In the genomic region with DNA sequence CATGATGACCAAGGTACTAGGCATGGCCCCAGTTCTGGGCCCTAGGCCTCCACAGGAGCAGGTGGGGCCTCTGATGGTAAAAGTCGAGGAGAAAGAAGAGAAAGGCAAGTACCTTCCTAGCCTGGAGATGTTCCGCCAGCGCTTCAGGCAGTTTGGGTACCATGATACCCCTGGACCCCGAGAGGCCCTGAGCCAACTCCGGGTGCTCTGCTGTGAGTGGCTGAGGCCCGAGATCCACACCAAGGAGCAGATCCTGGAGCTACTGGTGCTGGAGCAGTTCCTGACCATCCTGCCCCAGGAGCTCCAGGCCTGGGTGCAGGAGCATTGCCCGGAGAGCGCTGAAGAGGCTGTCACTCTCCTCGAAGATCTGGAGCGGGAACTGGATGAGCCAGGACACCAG, we compare ENCODE assay signal across 18 cellular contexts. TPM values are rescaled to one million over a fixed set of nuclear protein-coding genes. Genes with fewer than 3 reads are reported as not detected.
DNase-seq lines count a peak whose midpoint lies in the region; ATAC-seq, FAIRE-seq and TF ChIP-seq lines count a peak whose summit lies in the region.
"Had no signal": no experiment of that assay in that cellular context is flagged by ENCODE, and none has a peak within 500 bp of the region (broad histone marks: within the 10 kb centered on the region; RNA-seq: fewer than 3 reads in every experiment).

No MANE protein-coding gene starts in this region.

- BruUV-seq in MCF 10A (replicated peaks; lab: Mats Ljungman, UMichigan), result TSS peak; percentile 7

- no peak for TF ChIP-seq POLR2A in breast epithelium (IDR thresholded peaks at IDR 0.05)
- TF ChIP-seq POLR2A in spleen (IDR thresholded peaks at IDR 0.05), result no peak

- intact Hi-C loops in MCF 10A (cut with micrococcal nuclease) (loop anchor here (10.0 kb wide), 1 partner anchor 142 kb away; the partner anchor contains the start of gene TRIM4), breast epithelium (cut with DNase I; ENCODE audit: low total_unique reads) (no loop called here), kidney (cut with DNase I) (no loop called here), spleen (cut with DNase I; ENCODE audit: low total_unique reads) (no loop called here), head of caudate nucleus (cut with DNase I) (loop anchor here (10.0 kb wide), 1 partner anchor 142 kb away; the partner anchor contains the start of gene TRIM4)

- no peaks in the 10 kb centered on the region for H3K4me1 Mint-ChIP-seq in MCF 10A (ENCODE audit: insufficient read depth, unreplicated experiment)
- no peaks in the 10 kb centered on the region for H3K4me1 Mint-ChIP-seq in T-helper 17 cell
- H3K4me1 Mint-ChIP-seq: CD14-positive monocyte, H9 had no signal

- TF ChIP-seq CTCF in MCF 10A (IDR thresholded peaks at IDR 0.05; ENCODE audit: unreplicated experiment) (no peak), breast epithelium (IDR thresholded peaks at IDR 0.05) (no peak), kidney (IDR thresholded peaks at IDR 0.05; ENCODE audit: borderline replicate concordance, extremely low read depth, insufficient read depth) (no peak), spleen (IDR thresholded peaks at IDR 0.05 in 8 of 11, conservative IDR thresholded peaks at IDR 0.05 in 3 of 11) (no peak)

- POLR2A ChIA-PET in MCF 10A (lab: Yijun Ruan, JAX), result interaction anchor here (1.2 to 1.9 kb wide), 2 partner anchors 8 to 23 kb away, joined by 4 to 6 read pairs; no protein-coding TSS in a partner anchor

- H3K27ac Mint-ChIP-seq in MCF 10A (ENCODE audit: low read depth, unreplicated experiment) (no peak overlapping the region), T-helper 17 cell (peak overlapping the region; percentile 19)
- H3K27ac Mint-ChIP-seq: H9 had no signal

- ATAC-seq in T-helper 17 cell (no peak), HG03521 (IDR thresholded peaks at IDR 0.05; ENCODE audit: unreplicated experiment) (no peak)

- H3K27me3 ChIP-seq in breast epithelium (no peaks in the 10 kb centered on the region), spleen (replicated peaks in 1 of 7) (no peaks in the 10 kb centered on the region)

- H3K36me3 Mint-ChIP-seq in MCF 10A (ENCODE audit: insufficient read depth, unreplicated experiment), result peaks cover 60% of the 10 kb centered on the region
- peaks cover 2% of the 10 kb centered on the region for H3K36me3 Mint-ChIP-seq in T-helper 17 cell (ENCODE audit: low read depth)

- no peaks in the 10 kb centered on the region for H3K9me3 Mint-ChIP-seq in MCF 10A (ENCODE audit: unreplicated experiment)
- H3K9me3 Mint-ChIP-seq: CD4-positive, alpha-beta memory T cell; H9 had no signal

- no peaks in the 10 kb centered on the region for H3K36me3 ChIP-seq in breast epithelium
- H3K36me3 ChIP-seq in kidney (ENCODE audit: control insufficient read depth in 1 of 2, insufficient read depth in 2 of 2, low read length in 2 of 2), result peaks cover 18 to 34% of the 10 kb centered on the region in 2 donors
- peaks cover 2 to 59% (median 23%) of the 10 kb centered on the region in 6 donors for H3K36me3 ChIP-seq in spleen

- H3K27me3 Mint-ChIP-seq in MCF 10A (ENCODE audit: insufficient read depth, unreplicated experiment) (no peaks in the 10 kb centered on the region), T-helper 17 cell (no peaks in the 10 kb centered on the region)
- H3K27me3 Mint-ChIP-seq: CD4-positive, alpha-beta memory T cell had no signal

- H3K9me3 ChIP-seq in breast epithelium (no peaks in the 10 kb centered on the region), T-helper 17 cell (ENCODE audit: control insufficient read depth, low read length, poor library complexity, severe bottlenecking) (no peaks in the 10 kb centered on the region), kidney (ENCODE audit: control insufficient read depth in 1 of 2, low read length in 2 of 2) (no peaks in the 10 kb centered on the region), spleen (no peaks in the 10 kb centered on the region)

- no peak for FAIRE-seq in kidney (lab: Jason Lieb, UNC)

- H3K4me1 ChIP-seq in breast epithelium (no peaks in the 10 kb centered on the region), kidney (ENCODE audit: control insufficient read depth in 1 of 2, insufficient read depth in 1 of 2, low read depth in 1 of 2, low read length in 2 of 2) (no peaks in the 10 kb centered on the region), spleen (peaks cover 0 to 11% (median under 1%) of the 10 kb centered on the region in 6 donors)

- DNase-seq in MCF 10A (ENCODE audit: unreplicated experiment) (no peak), breast epithelium (ENCODE audit: low spot score in 2 of 2) (no peak), T-helper 17 cell (no peak), kidney (peak; percentile 33), spleen (no peak), head of caudate nucleus (no peak), AG08396 (ENCODE audit: low spot score) (no peak)
- DNase-seq: 8988T; AML-193; Calu3; CD4-positive, alpha-beta memory T cell; DMS79 treated with DMSO at 0.1 percent for 48 hours; GF-D8; GOT3; H9 had no signal

- WGBS in spleen, 5 donors, result 93 to 98% (median 95%) methylated on average over 10 of the region's 10 CpGs

- CTCF ChIA-PET in MCF 10A (lab: Yijun Ruan, JAX), result interaction anchor here (0.9 to 1.0 kb wide), 3 partner anchors 65 to 662 kb away, joined by 3 to 4 read pairs (median 4); no protein-coding TSS in a partner anchor

- H3K4me3 Mint-ChIP-seq in MCF 10A (ENCODE audit: unreplicated experiment), result no peak overlapping the region
- no peak overlapping the region for H3K4me3 Mint-ChIP-seq in T-helper 17 cell
- H3K4me3 Mint-ChIP-seq: CD14-positive monocyte; CD4-positive, alpha-beta memory T cell; H9 had no signal

- H3K27ac ChIP-seq in breast epithelium (no peak overlapping the region), kidney (ENCODE audit: low read depth in 2 of 2, low read length in 2 of 2) (no peak overlapping the region), spleen (no peak overlapping the region)
- H3K27ac ChIP-seq: HL-60 had no signal

- no peak overlapping the region for H3K9ac ChIP-seq in kidney (ENCODE audit: low read length in 2 of 2)

- H3K4me3 ChIP-seq in breast epithelium, result no peak overlapping the region
- no peak overlapping the region for H3K4me3 ChIP-seq in kidney (ENCODE audit: low read length in 2 of 2)
- no peak overlapping the region for H3K4me3 ChIP-seq in spleen

RNA-seq across cellular contexts. Expression of gene ZSCAN21, which starts 7.4 kb away (rescaled TPM):
- total RNA-seq in MCF 10A (2022), result 13.8 and 14.7 TPM in 2 replicates
- total RNA-seq in breast epithelium, result 10 to 100 TPM; 12.8 to 21.8 (median 13.0) TPM
- 1 to 10 TPM; 4.2 to 5.2 TPM for total RNA-seq in T-helper 17 cell
- total RNA-seq in kidney, result 12.4 TPM
- polyA plus RNA-seq in kidney (ENCODE audit: insufficient read depth, low read depth, low replicate concordance), result 10.8 TPM
- total RNA-seq in spleen, result 10 to 100 TPM in 2 of 7 donors, 1 to 10 TPM in 5; 7.2 to 14.3 (median 9.2) TPM
- 1 to 10 TPM; 3.7 to 6.1 (median 5.0) TPM for polyA plus RNA-seq in spleen

RNA-seq across cellular contexts. Expression of gene ZNF3, which starts 24.5 kb away (rescaled TPM):
- total RNA-seq in MCF 10A (2022) (23.7 and 24.8 TPM in 2 replicates), breast epithelium (10 to 100 TPM; 19.4 to 43.6 (median 31.5) TPM), T-helper 17 cell (10 to 100 TPM; 42.3 to 45.2 TPM), kidney (30.8 TPM), spleen (10 to 100 TPM; 25.7 to 34.0 (median 29.3) TPM)
- polyA plus RNA-seq in kidney (ENCODE audit: insufficient read depth, low read depth, low replicate concordance) (15.8 TPM), spleen (10 to 100 TPM; 11.0 to 17.3 (median 14.8) TPM)

RNA-seq across cellular contexts. Expression of gene COPS6, which starts 31.8 kb away (rescaled TPM):
- 85.2 and 103 TPM in 2 replicates for total RNA-seq in MCF 10A (2022)
- total RNA-seq in breast epithelium, result 10 to 100 TPM; 40.8 to 73.4 (median 49.6) TPM
- 10 to 100 TPM; 62.5 to 64.7 TPM for total RNA-seq in T-helper 17 cell
- total RNA-seq in kidney, result 89.1 TPM
- 166 TPM for polyA plus RNA-seq in kidney (ENCODE audit: insufficient read depth, low read depth, low replicate concordance)
- total RNA-seq in spleen, result 10 to 100 TPM; 47.0 to 86.7 (median 64.7) TPM
- polyA plus RNA-seq in spleen, result 10 to 100 TPM; 80.7 to 89.6 (median 83.5) TPM

RNA-seq across cellular contexts. Expression of gene ZKSCAN1, which starts 41.6 kb away (rescaled TPM):
- 80.2 and 86.2 TPM in 2 replicates for total RNA-seq in MCF 10A (2022)
- 10 to 100 TPM; 30.6 to 65.1 (median 52.4) TPM for total RNA-seq in breast epithelium
- total RNA-seq in T-helper 17 cell, result 10 to 100 TPM; 51.1 to 58.6 TPM
- total RNA-seq in kidney, result 76.6 TPM
- polyA plus RNA-seq in kidney (ENCODE audit: insufficient read depth, low read depth, low replicate concordance), result 7.7 TPM
- 10 to 100 TPM; 29.7 to 77.9 (median 65.7) TPM for total RNA-seq in spleen
- 10 to 100 TPM in 2 of 3 donors, 1 to 10 TPM in 1; 7.3 to 11.5 (median 10.6) TPM for polyA plus RNA-seq in spleen

RNA-seq across cellular contexts. Expression of gene MCM7, which starts 44.2 kb away (rescaled TPM):
- total RNA-seq in MCF 10A (2022), result 38.5 and 67.8 TPM in 2 replicates
- 10 to 100 TPM; 46.9 to 51.7 (median 50.1) TPM for total RNA-seq in breast epithelium
- total RNA-seq in T-helper 17 cell, result 100 to 1,000 TPM; 111 to 119 TPM
- total RNA-seq in kidney, result 47.2 TPM
- polyA plus RNA-seq in kidney (ENCODE audit: insufficient read depth, low read depth, low replicate concordance), result 21.0 TPM
- total RNA-seq in spleen, result 10 to 100 TPM; 49.5 to 74.7 (median 64.8) TPM
- 10 to 100 TPM; 72.3 to 92.7 (median 75.8) TPM for polyA plus RNA-seq in spleen

Comparison
In these comparisons a context has a peak if more than half of its experiments do, and no peak if none do; other contexts are left out.
1. intact Hi-C loops: an anchor here in MCF 10A (10.0 kb wide) and head of caudate nucleus (10.0 kb wide); none called in breast epithelium, kidney and spleen.